In genomic region chr3:136750209-136750921, GRCh38 we compare ENCODE assay signal across 8 cellular contexts. TPM values are rescaled to one million over a fixed set of nuclear protein-coding genes. Genes with fewer than 3 reads are reported as not detected.
DNase-seq lines count a peak whose midpoint lies in the region; ATAC-seq and TF ChIP-seq lines count a peak whose summit lies in the region.

No MANE protein-coding gene starts in this region.

- CTCF ChIA-PET in HEK293 (lab: Yijun Ruan, JAX), result no interaction called here

- no peak for TF ChIP-seq CTCF in AG09309 (IDR thresholded peaks at IDR 0.05; ENCODE audit: control insufficient read depth, insufficient read depth, low read depth, low read length, missing control alignments)
- no peak for TF ChIP-seq CTCF in HEK293 (tag by site-specific recombination; IDR thresholded peaks at IDR 0.05)

- peak overlapping the region; percentile 97 for H3K27ac Mint-ChIP-seq in activated T-helper 2 cell treated with anti-CD3 and anti-CD28 coated beads, Interferon-gamma antibody, Interleukin-2, Interleukin-4, amounts not matched to agents 10 μg/mL and 5 μg/mL and 100 μg/mL, durations not matched to agents 14 hours and 24 hours and 36 hours
- peak overlapping the region; percentile 94 for H3K27ac Mint-ChIP-seq in stimulated activated naive B cell treated with anti-CD40 and anti-IgM and Interleukin-4, amounts not matched to agents 10 μg/mL and 1 μg/mL and 100 μg/mL, for 72 hours

- peaks cover 11% of the 10 kb centered on the region for H3K36me3 Mint-ChIP-seq in activated T-helper 2 cell treated with anti-CD3 and anti-CD28 coated beads, Interferon-gamma antibody, Interleukin-2, Interleukin-4, amounts not matched to agents 10 μg/mL and 5 μg/mL and 100 μg/mL, durations not matched to agents 14 hours and 24 hours and 36 hours (ENCODE audit: low read depth)
- H3K36me3 Mint-ChIP-seq in stimulated activated naive B cell treated with anti-CD40 and anti-IgM and Interleukin-4, amounts not matched to agents 10 μg/mL and 1 μg/mL and 100 μg/mL, for 72 hours, result peaks cover 0 to 3% of the 10 kb centered on the region in 2 donors

- no peak for DNase-seq in AG09309 (ENCODE audit: low read depth)
- no peak for DNase-seq in activated T-helper 2 cell treated with anti-CD3 and anti-CD28 coated beads, Interferon-gamma antibody, Interleukin-2, Interleukin-4, amounts not matched to agents 10 μg/mL and 5 μg/mL and 100 μg/mL, durations not matched to agents 14 hours and 24 hours and 36 hours (ENCODE audit: low spot score)
- no peak for DNase-seq in stimulated activated naive B cell treated with anti-CD40 and anti-IgM and Interleukin-4, amounts not matched to agents 10 μg/mL and 1 μg/mL and 100 μg/mL, for 72 hours
- no peak for DNase-seq in posterior cingulate gyrus
- no peak for DNase-seq in stimulated activated CD4-positive, alpha-beta T cell treated with anti-CD3 and anti-CD28 coated beads, Interleukin-1b, Interleukin-23, amount 100 ng/mL, for 48 hours

- peaks cover 47% of the 10 kb centered on the region for H3K4me1 Mint-ChIP-seq in activated T-helper 2 cell treated with anti-CD3 and anti-CD28 coated beads, Interferon-gamma antibody, Interleukin-2, Interleukin-4, amounts not matched to agents 10 μg/mL and 5 μg/mL and 100 μg/mL, durations not matched to agents 14 hours and 24 hours and 36 hours (ENCODE audit: low read depth)
- H3K4me1 Mint-ChIP-seq in stimulated activated naive B cell treated with anti-CD40 and anti-IgM and Interleukin-4, amounts not matched to agents 10 μg/mL and 1 μg/mL and 100 μg/mL, for 72 hours, result peaks cover 31 to 50% of the 10 kb centered on the region in 2 donors

- ATAC-seq in stimulated activated naive B cell treated with anti-CD40 and anti-IgM and Interleukin-4, amounts not matched to agents 10 μg/mL and 1 μg/mL and 100 μg/mL, for 72 hours (replicated peaks), result no peak
- no peak for ATAC-seq in GM18519 (IDR thresholded peaks at IDR 0.05; ENCODE audit: low FRiP score, unreplicated experiment)

- no peaks in the 10 kb centered on the region for H3K9me3 ChIP-seq in HEK293 (ENCODE audit: control insufficient read depth, insufficient read depth, low read depth, low read length)
- H3K9me3 ChIP-seq in iPS-18c (ENCODE audit: control insufficient read depth, insufficient read depth, low read length), result no peaks in the 10 kb centered on the region

- H3K36me3 ChIP-seq in HEK293 (ENCODE audit: control insufficient read depth in 2 of 2, insufficient read depth in 1 of 2, low read length in 2 of 2), result no peaks in the 10 kb centered on the region

- intact Hi-C loops in activated T-helper 2 cell treated with anti-CD3 and anti-CD28 coated beads, Interferon-gamma antibody, Interleukin-2, Interleukin-4, amounts not matched to agents 10 μg/mL and 5 μg/mL and 100 μg/mL, durations not matched to agents 14 hours and 24 hours and 36 hours (cut with micrococcal nuclease), result loop anchor here (5.0 kb wide), 2 partner anchors 187 to 208 kb away; no protein-coding TSS in a partner anchor
- intact Hi-C loops in posterior cingulate gyrus (cut with DNase I), result loop anchor here (5.0 kb wide), 2 partner anchors 498 to 783 kb away; partner anchors contain the start of genes PCCB and PPP2R3A

- H3K4me1 ChIP-seq in HEK293 (ENCODE audit: control insufficient read depth, insufficient read depth, low read length), result peaks cover 11% of the 10 kb centered on the region; the same call in 1 of the 2 replicates

- H3K9me3 Mint-ChIP-seq in activated T-helper 2 cell treated with anti-CD3 and anti-CD28 coated beads, Interferon-gamma antibody, Interleukin-2, Interleukin-4, amounts not matched to agents 10 μg/mL and 5 μg/mL and 100 μg/mL, durations not matched to agents 14 hours and 24 hours and 36 hours, result no peaks in the 10 kb centered on the region
- H3K9me3 Mint-ChIP-seq in stimulated activated naive B cell treated with anti-CD40 and anti-IgM and Interleukin-4, amounts not matched to agents 10 μg/mL and 1 μg/mL and 100 μg/mL, for 72 hours, result no peaks in the 10 kb centered on the region

- POLR2A ChIA-PET in HEK293 (lab: Yijun Ruan, JAX), result no interaction called here

- peak overlapping the region; percentile 97 for H3K27ac ChIP-seq in HEK293 (ENCODE audit: extremely low read depth, low read depth, low read length)

- H3K27me3 Mint-ChIP-seq in activated T-helper 2 cell treated with anti-CD3 and anti-CD28 coated beads, Interferon-gamma antibody, Interleukin-2, Interleukin-4, amounts not matched to agents 10 μg/mL and 5 μg/mL and 100 μg/mL, durations not matched to agents 14 hours and 24 hours and 36 hours (ENCODE audit: low read depth), result no peaks in the 10 kb centered on the region
- no peaks in the 10 kb centered on the region for H3K27me3 Mint-ChIP-seq in stimulated activated naive B cell treated with anti-CD40 and anti-IgM and Interleukin-4, amounts not matched to agents 10 μg/mL and 1 μg/mL and 100 μg/mL, for 72 hours

- H3K4me3 ChIP-seq in AG09309 (ENCODE audit: control insufficient read depth, low read depth, low read length), result peak overlapping the region; percentile 83
- H3K4me3 ChIP-seq in HEK293 (ENCODE audit: low read depth, low read length), result peak overlapping the region; percentile 71
- 0 out of 2 replicates have a peak overlapping the region, but pooled peaks have one; percentile 71 for H3K4me3 ChIP-seq in iPS-18c (ENCODE audit: insufficient read depth, low read depth, low read length)

- peak overlapping the region; percentile 95 for H3K4me3 Mint-ChIP-seq in activated T-helper 2 cell treated with anti-CD3 and anti-CD28 coated beads, Interferon-gamma antibody, Interleukin-2, Interleukin-4, amounts not matched to agents 10 μg/mL and 5 μg/mL and 100 μg/mL, durations not matched to agents 14 hours and 24 hours and 36 hours (ENCODE audit: low read depth)
- H3K4me3 Mint-ChIP-seq in stimulated activated naive B cell treated with anti-CD40 and anti-IgM and Interleukin-4, amounts not matched to agents 10 μg/mL and 1 μg/mL and 100 μg/mL, for 72 hours, result peak overlapping the region; percentile 85 to 95

TF ChIP-seq in HEK293, 187 proteins besides CTCF, POLR2A, EP300 and RAD21 (continues in another document):
- TF ChIP-seq SCRT2 (tag by site-specific recombination; IDR thresholded peaks at IDR 0.05), result peak; percentile 89
- TF ChIP-seq ZNF2 (tag by site-specific recombination; IDR thresholded peaks at IDR 0.05), result no peak
- no peak for TF ChIP-seq ZNF18 (tag by site-specific recombination; IDR thresholded peaks at IDR 0.05)
- TF ChIP-seq ZNF521 (tag by site-specific recombination; IDR thresholded peaks at IDR 0.05), result no peak
- TF ChIP-seq ZNF175 (tag by site-specific recombination; IDR thresholded peaks at IDR 0.05), result no peak
- no peak for TF ChIP-seq ZNF670 (tag by site-specific recombination; IDR thresholded peaks at IDR 0.05; ENCODE audit: low read depth)
- TF ChIP-seq PBX3 (CRISPR knock-in tag; IDR thresholded peaks at IDR 0.05), result no peak
- TF ChIP-seq REST (tag by site-specific recombination; IDR thresholded peaks at IDR 0.05), result no peak
- TF ChIP-seq ZNF654 (tag by site-specific recombination; IDR thresholded peaks at IDR 0.05; ENCODE audit: low read depth), result no peak
- TF ChIP-seq MEIS1 (CRISPR knock-in tag; IDR thresholded peaks at IDR 0.05; ENCODE audit: borderline replicate concordance), result no peak
- no peak for TF ChIP-seq SP7 (tag by site-specific recombination; IDR thresholded peaks at IDR 0.05)

RNA-seq across cellular contexts. Expression of gene STAG1, which starts 1.8 kb away (rescaled TPM):
- 42.3 and 44.9 TPM in 2 replicates for total RNA-seq in activated T-helper 2 cell treated with anti-CD3 and anti-CD28 coated beads, Interferon-gamma antibody, Interleukin-2, Interleukin-4, amounts not matched to agents 10 μg/mL and 5 μg/mL and 100 μg/mL, durations not matched to agents 14 hours and 24 hours and 36 hours
